ENCODE assay signal across 18 cellular contexts in genomic region chr17:82801377-82801970, GRCh38. TPM values are rescaled to one million over a fixed set of nuclear protein-coding genes. Genes with fewer than 3 reads are reported as not detected.
"Had no signal": no experiment of that assay in that cellular context is flagged by ENCODE, and none has a peak within 500 bp of the region (broad histone marks: within the 10 kb centered on the region; RNA-seq: fewer than 3 reads in every experiment).

No MANE protein-coding gene starts in this region.

- DNase-seq: activated CD4-positive, alpha-beta T cell treated with anti-CD3 and anti-CD28 coated beads for 1 hour; activated CD4-positive, alpha-beta T cell treated with anti-CD3 and anti-CD28 coated beads, Interleukin-2, amount 50 U/mL, for 48 hours; activated CD8-positive, alpha-beta memory T cell treated with anti-CD3 and anti-CD28 coated beads, Interleukin-2, amount 50 U/mL, for 4 hours; activated naive CD4-positive, alpha-beta T cell; amygdala; effector memory CD4-positive, alpha-beta T cell; sigmoid colon; stimulated activated CD4-positive, alpha-beta T cell treated with anti-CD3 and anti-CD28 coated beads, Interleukin-12 subunit alpha, Interleukin-12 subunit beta, amount 100 ng/mL, for 4 hours; stimulated activated naive CD4-positive, alpha-beta T cell treated with Interleukin-2 at 50 U/mL for 16 hours; T-helper 2 cell; upper lobe of right lung had no signal

- H3K9me3 Mint-ChIP-seq: central memory CD8-positive, alpha-beta T cell had no signal

- H3K4me3 Mint-ChIP-seq: activated T-helper 1 cell treated with anti-CD3 and anti-CD28 coated beads, Interleukin-12 subunit alpha, Interleukin-12 subunit beta, Interleukin-2, Interleukin-4 antibody, amounts not matched to agents 30 ng/mL and 10 ng/mL and 1 ng/mL, durations not matched to agents 14 hours and 24 hours and 36 hours; brain; central memory CD8-positive, alpha-beta T cell; mesothelial cell of epicardium had no signal

- H3K27ac Mint-ChIP-seq: activated T-helper 1 cell treated with anti-CD3 and anti-CD28 coated beads, Interleukin-12 subunit alpha, Interleukin-12 subunit beta, Interleukin-2, Interleukin-4 antibody, amounts not matched to agents 30 ng/mL and 10 ng/mL and 1 ng/mL, durations not matched to agents 14 hours and 24 hours and 36 hours; mesothelial cell of epicardium had no signal

- H3K27me3 Mint-ChIP-seq: central memory CD8-positive, alpha-beta T cell had no signal

- ATAC-seq: gastroesophageal sphincter, upper lobe of right lung had no signal

RNA-seq across cellular contexts. Expression of gene ZNF750, which starts 38.3 kb away (rescaled TPM):
- total RNA-seq: activated T-helper 1 cell treated with anti-CD3 and anti-CD28 coated beads, Interleukin-12 subunit alpha, Interleukin-12 subunit beta, Interleukin-2, Interleukin-4 antibody, amounts not matched to agents 30 ng/mL and 10 ng/mL and 1 ng/mL, durations not matched to agents 14 hours and 24 hours and 36 hours; omental fat pad; sigmoid colon; temporal lobe had no signal
